Comparison of ENCODE assay signal across 26 cellular contexts in genomic region chr10:133114251-133114650, GRCh38. TPM values are rescaled to one million over a fixed set of nuclear protein-coding genes. Genes with fewer than 3 reads are reported as not detected.
DNase-seq lines count a peak whose midpoint lies in the region; ATAC-seq, FAIRE-seq and TF ChIP-seq lines count a peak whose summit lies in the region.
"Had no signal": no experiment of that assay in that cellular context is flagged by ENCODE, and none has a peak within 500 bp of the region (broad histone marks: within the 10 kb centered on the region; RNA-seq: fewer than 3 reads in every experiment).

No MANE protein-coding gene starts in this region.

- no peak overlapping the region for H3K9ac ChIP-seq in H1 (replicated peaks in 1 of 4; ENCODE audit: extremely low read depth in 1 of 4, low read depth in 3 of 4, low read length in 3 of 4)
- H3K9ac ChIP-seq: BLaER1 treated with 17β-estradiol and CSF1 and Interleukin-3, amounts not matched to agents 10 nM and 100 nM had no signal

- H3K56ac ChIP-seq in H1 (replicated peaks; ENCODE audit: insufficient read length, low read depth, low read length): peak overlapping the region; percentile 6

- H2BK5ac ChIP-seq in H1 (ENCODE audit: low read depth, low read length): no peak overlapping the region

- intact Hi-C loops in posterior vena cava (cut with DNase I) (no loop called here), right lobe of liver (cut with DNase I) (no loop called here)

- 0 out of 2 replicates have a peak overlapping the region, but pooled peaks have one; percentile 49 for H2AK5ac ChIP-seq in H1 (ENCODE audit: low read depth, low read length)

- POLR2A ChIA-PET in activated naive CD8-positive, alpha-beta T cell treated with anti-CD3 and anti-CD28 coated beads, Interleukin-2, amount 10 ng/mL, durations not matched to agents 7 days and 5 days (lab: Charles Lee): no interaction called here
- POLR2A ChIA-PET in H1 (lab: Charles Lee; ENCODE audit: partially characterized antibody): no interaction called here

- H3K4ac ChIP-seq in H1 (replicated peaks; ENCODE audit: insufficient read length, low read depth, low read length): no peak overlapping the region

- H2BK12ac ChIP-seq in H1 (ENCODE audit: low read depth, low read length): no peak overlapping the region

- H4K91ac ChIP-seq in H1 (replicated peaks; ENCODE audit: insufficient read length, low read length): no peak overlapping the region

- H2BK15ac ChIP-seq in H1 (ENCODE audit: low read length): no peak overlapping the region

- H3K79me2 ChIP-seq in H1 (ENCODE audit: control insufficient read depth in 1 of 2, insufficient read depth in 2 of 2, low read length in 2 of 2): no peaks in the 10 kb centered on the region

- no peaks in the 10 kb centered on the region for H3K79me1 ChIP-seq in H1 (ENCODE audit: low read depth, low read length)

- H3K23ac ChIP-seq in H1 (ENCODE audit: insufficient read length): no peak overlapping the region

- no peak overlapping the region for H3K4me2 ChIP-seq in H1 (ENCODE audit: insufficient read depth in 1 of 2, low read depth in 2 of 2, low read length in 2 of 2)
- H3K4me2 ChIP-seq: A549; BLaER1 treated with 17β-estradiol and CSF1 and Interleukin-3, amounts not matched to agents 10 nM and 100 nM; GM23338 had no signal

- TF ChIP-seq POLR2A in H1 (IDR thresholded peaks at IDR 0.05; ENCODE audit: control extremely low read depth in 1 of 2, low read depth in 2 of 2, low read length in 2 of 2) (no peak), right lobe of liver (IDR thresholded peaks at IDR 0.05) (no peak)

- WGBS in H1 (ENCODE audit: extremely low coverage in 1 of 2, insufficient coverage in 1 of 2, insufficient read length in 1 of 2, insufficient replicate concordance in 2 of 2, low coverage in 1 of 2, low lambda C conversion rate in 2 of 2, missing lambda C conversion rate in 1 of 2), 2 experiments: 91% methylated on average over 17 of the region's 18 CpGs; no CpG with 5 or more reads in 1 of the 2 experiments
- WGBS in right lobe of liver (ENCODE audit: insufficient coverage, low coverage, low lambda C conversion rate, missing lambda C conversion rate): 73% methylated on average over 4 of the region's 18 CpGs

- H3K36me3 Mint-ChIP-seq in activated naive CD8-positive, alpha-beta T cell treated with anti-CD3 and anti-CD28 coated beads, Interleukin-2, amount 10 ng/mL, durations not matched to agents 7 days and 5 days: no peaks in the 10 kb centered on the region
- no peaks in the 10 kb centered on the region for H3K36me3 Mint-ChIP-seq in activated naive CD8-positive, alpha-beta T cell treated with anti-CD3 and anti-CD28 coated beads, Interleukin-2, amount 50 U/mL, for 24 hours (ENCODE audit: low read depth)
- H3K36me3 Mint-ChIP-seq: CD14-positive monocyte; CD8-positive, alpha-beta memory T cell had no signal

- H3K4me3 ChIP-seq in H1 (ENCODE audit: extremely low read depth in 1 of 4, insufficient read depth in 2 of 4, low read depth in 3 of 4, low read length in 4 of 4) (no peak overlapping the region), right lobe of liver (no peak overlapping the region)
- H3K4me3 ChIP-seq: A549; BLaER1 treated with 17β-estradiol and CSF1 and Interleukin-3, amounts not matched to agents 10 nM and 100 nM; GM12878; GM23338; HAP-1 had no signal

- H3K9me3 ChIP-seq in H1 (ENCODE audit: insufficient read depth in 2 of 2, low read depth in 1 of 2, low read length in 1 of 2): peaks cover 3% of the 10 kb centered on the region in 2 experiments; a peak in 1 of 4 replicates
- no peaks in the 10 kb centered on the region for H3K9me3 ChIP-seq in right lobe of liver
- H3K9me3 ChIP-seq: A549, BE2C, HAP-1 had no signal

- H3K23me2 ChIP-seq in H1 (ENCODE audit: low read depth, low read length): no peaks in the 10 kb centered on the region

- TF ChIP-seq EP300 in H1 (IDR thresholded peaks at IDR 0.05; ENCODE audit: borderline replicate concordance in 1 of 2, low read depth in 2 of 2, low read length in 2 of 2): no peak

- CTCF ChIA-PET in H1 (lab: Charles Lee; ENCODE audit: partially characterized antibody): interaction anchor here (0.7 to 4.7 kb wide), 3 partner anchors 9 to 170 kb away, joined by 3 to 19 read pairs (median 3); no protein-coding TSS in a partner anchor

- no peaks in the 10 kb centered on the region for H3K27me3 Mint-ChIP-seq in activated naive CD8-positive, alpha-beta T cell treated with anti-CD3 and anti-CD28 coated beads, Interleukin-2, amount 10 ng/mL, durations not matched to agents 7 days and 5 days
- no peaks in the 10 kb centered on the region for H3K27me3 Mint-ChIP-seq in activated naive CD8-positive, alpha-beta T cell treated with anti-CD3 and anti-CD28 coated beads, Interleukin-2, amount 50 U/mL, for 24 hours

- no peak overlapping the region for H4K8ac ChIP-seq in H1 (ENCODE audit: extremely low read depth, insufficient read depth, low read length)

- TF ChIP-seq RAD21 in H1 (IDR thresholded peaks at IDR 0.05 in 1 of 2, conservative IDR thresholded peaks at IDR 0.05 in 1 of 2; ENCODE audit: low read depth in 2 of 2, low read length in 2 of 2): no peak

- H3K18ac ChIP-seq in H1 (ENCODE audit: extremely low read depth, low read length): no peak overlapping the region

- H3K27me3 ChIP-seq in H1 (replicated peaks in 1 of 4; ENCODE audit: control insufficient read depth in 3 of 4, extremely low read depth in 1 of 4, insufficient read depth in 3 of 4, low read length in 3 of 4) (no peaks in the 10 kb centered on the region), right lobe of liver (no peaks in the 10 kb centered on the region), foreskin keratinocyte (no peaks in the 10 kb centered on the region)
- H3K27me3 ChIP-seq: BE2C had no signal

- ATAC-seq in activated naive CD8-positive, alpha-beta T cell treated with anti-CD3 and anti-CD28 coated beads, Interleukin-2, amount 10 ng/mL, durations not matched to agents 7 days and 5 days (ENCODE audit: low read depth): no peak
- no peak for ATAC-seq in activated naive CD8-positive, alpha-beta T cell treated with anti-CD3 and anti-CD28 coated beads, Interleukin-2, amount 50 U/mL, for 24 hours
- ATAC-seq in right lobe of liver: no peak
- ATAC-seq in foreskin keratinocyte: no peak
- ATAC-seq: GM12878 had no signal

- no peaks in the 10 kb centered on the region for H4K20me1 ChIP-seq in H1 (replicated peaks in 1 of 2; ENCODE audit: control insufficient read depth in 1 of 2, insufficient read depth in 2 of 2, low read length in 2 of 2)
- H4K20me1 ChIP-seq: BLaER1 treated with 17β-estradiol and CSF1 and Interleukin-3, amounts not matched to agents 10 nM and 100 nM had no signal

- H4K5ac ChIP-seq in H1 (ENCODE audit: insufficient read length, low read depth, low read length): no peak overlapping the region

- no peak overlapping the region for H2BK20ac ChIP-seq in H1 (ENCODE audit: low read length)

- H2BK120ac ChIP-seq in H1 (replicated peaks; ENCODE audit: low read depth, low read length): no peak overlapping the region

- no peak overlapping the region for H2AFZ ChIP-seq in H1 (ENCODE audit: low read length)
- H2AFZ ChIP-seq: GM23338 had no signal

- FAIRE-seq in H1 (lab: Jason Lieb, UNC): no peak
- FAIRE-seq: A549, D721Med, GM12878, GM19239, H54 had no signal

- H3K4me1 ChIP-seq in H1 (replicated peaks in 1 of 4; ENCODE audit: control insufficient read depth in 3 of 4, insufficient read depth in 4 of 4, low read length in 3 of 4) (peaks cover 0 to 3% (median 2%) of the 10 kb centered on the region in 4 experiments; a peak in 3 of 7 replicates), right lobe of liver (no peaks in the 10 kb centered on the region), foreskin keratinocyte (no peaks in the 10 kb centered on the region)
- H3K4me1 ChIP-seq: BE2C; BLaER1 treated with 17β-estradiol and CSF1 and Interleukin-3, amounts not matched to agents 10 nM and 100 nM; HAP-1 had no signal

- no peak overlapping the region for H3K27ac Mint-ChIP-seq in activated naive CD8-positive, alpha-beta T cell treated with anti-CD3 and anti-CD28 coated beads, Interleukin-2, amount 10 ng/mL, durations not matched to agents 7 days and 5 days
- no peak overlapping the region for H3K27ac Mint-ChIP-seq in activated naive CD8-positive, alpha-beta T cell treated with anti-CD3 and anti-CD28 coated beads, Interleukin-2, amount 50 U/mL, for 24 hours
- H3K27ac Mint-ChIP-seq: CD14-positive monocyte; CD4-positive, alpha-beta T cell; CD8-positive, alpha-beta memory T cell; GM23338; HFFc6 had no signal

- DNase-seq in activated naive CD8-positive, alpha-beta T cell treated with anti-CD3 and anti-CD28 coated beads, Interleukin-2, amount 10 ng/mL, durations not matched to agents 7 days and 5 days: peak; percentile 13
- DNase-seq in activated naive CD8-positive, alpha-beta T cell treated with anti-CD3 and anti-CD28 coated beads, Interleukin-2, amount 50 U/mL, for 24 hours: no peak
- DNase-seq in H1 (ENCODE audit: low read depth in 1 of 2, low spot score in 2 of 2): no peak
- peak; percentile 62 for DNase-seq in posterior vena cava (ENCODE audit: low spot score)
- DNase-seq in right lobe of liver: no peak
- DNase-seq in foreskin keratinocyte: no peak
- DNase-seq: 8988T; ACHN; AML-193; BE2C; CD4-positive, alpha-beta T cell; DMS 273 treated with DMSO at 0.1 percent for 48 hours; DMS79; EL; GDM1; HFFc6 had no signal

- H3K4me1 Mint-ChIP-seq in activated naive CD8-positive, alpha-beta T cell treated with anti-CD3 and anti-CD28 coated beads, Interleukin-2, amount 10 ng/mL, durations not matched to agents 7 days and 5 days: no peaks in the 10 kb centered on the region
- H3K4me1 Mint-ChIP-seq in activated naive CD8-positive, alpha-beta T cell treated with anti-CD3 and anti-CD28 coated beads, Interleukin-2, amount 50 U/mL, for 24 hours: no peaks in the 10 kb centered on the region
- H3K4me1 Mint-ChIP-seq: CD14-positive monocyte; CD8-positive, alpha-beta memory T cell; GM23338 had no signal

- peaks cover 12% of the 10 kb centered on the region for H3K9me3 Mint-ChIP-seq in activated naive CD8-positive, alpha-beta T cell treated with anti-CD3 and anti-CD28 coated beads, Interleukin-2, amount 10 ng/mL, durations not matched to agents 7 days and 5 days
- no peaks in the 10 kb centered on the region for H3K9me3 Mint-ChIP-seq in activated naive CD8-positive, alpha-beta T cell treated with anti-CD3 and anti-CD28 coated beads, Interleukin-2, amount 50 U/mL, for 24 hours
- H3K9me3 Mint-ChIP-seq: CD4-positive, alpha-beta T cell had no signal

- TF ChIP-seq CTCF in H1 (IDR thresholded peaks at IDR 0.05; ENCODE audit: control extremely low read depth in 1 of 3, insufficient read depth in 1 of 3, low read depth in 1 of 3, low read length in 3 of 3): no peak
- no peak for TF ChIP-seq CTCF in right lobe of liver (IDR thresholded peaks at IDR 0.05)
- no peak for TF ChIP-seq CTCF in foreskin keratinocyte (conservative IDR thresholded peaks at IDR 0.05)

- H3K36me3 ChIP-seq in H1 (ENCODE audit: control insufficient read depth in 2 of 4, insufficient read depth in 4 of 4, low read length in 3 of 4): no peaks in the 10 kb centered on the region
- H3K36me3 ChIP-seq in right lobe of liver: no peaks in the 10 kb centered on the region
- H3K36me3 ChIP-seq: BE2C; BLaER1 treated with 17β-estradiol and CSF1 and Interleukin-3, amounts not matched to agents 10 nM and 100 nM; HAP-1 had no signal

- no peak overlapping the region for H3K27ac ChIP-seq in H1 (ENCODE audit: low read depth, low read length)
- no peak overlapping the region for H3K27ac ChIP-seq in right lobe of liver
- H3K27ac ChIP-seq in foreskin keratinocyte: no peak overlapping the region
- H3K27ac ChIP-seq: A549; BLaER1 treated with 17β-estradiol and CSF1 and Interleukin-3, amounts not matched to agents 10 nM and 100 nM had no signal

- no peak overlapping the region for H3K4me3 Mint-ChIP-seq in activated naive CD8-positive, alpha-beta T cell treated with anti-CD3 and anti-CD28 coated beads, Interleukin-2, amount 10 ng/mL, durations not matched to agents 7 days and 5 days
- H3K4me3 Mint-ChIP-seq in activated naive CD8-positive, alpha-beta T cell treated with anti-CD3 and anti-CD28 coated beads, Interleukin-2, amount 50 U/mL, for 24 hours: no peak overlapping the region
- H3K4me3 Mint-ChIP-seq: CD14-positive monocyte; CD4-positive, alpha-beta T cell; CD8-positive, alpha-beta memory T cell; GM23338; HFFc6 had no signal

- H3K14ac ChIP-seq in H1 (ENCODE audit: insufficient read length): no peak overlapping the region

RNA-seq across cellular contexts. Expression of gene ADGRA1, which starts 26.5 kb away (rescaled TPM):
- total RNA-seq in activated naive CD8-positive, alpha-beta T cell treated with anti-CD3 and anti-CD28 coated beads, Interleukin-2, amount 10 ng/mL, durations not matched to agents 7 days and 5 days: not detected
- total RNA-seq in H1 (2021; fragmentation: NEBNext Ultra II Directional; extraction: Animal tissue kit (Norgen Biotek cat#: 25700)): 0.08 and 0.17 TPM in 2 replicates
- polyA plus RNA-seq in H1 (2011; rRNA removed) (0.21 and 0.24 TPM in 2 replicates), foreskin keratinocyte (not detected in 2 replicates)
- polyA plus RNA-seq in H1 (2011; cell fraction: cytosol; rRNA removed): 0.18 TPM
- polyA plus RNA-seq in H1 (2011; cell fraction: nucleus; rRNA removed): 0.19 TPM
- 0.14 to 0.27 TPM (median 0.23 TPM) in 4 replicates for polyA plus RNA-seq in H1 (2012, experiment 1 of 2)
- 0.13 TPM for polyA plus RNA-seq in H1 (2012, experiment 2 of 2)
- 0.06 TPM for polyA plus RNA-seq in H1 (2013, experiment 1 of 2)
- 0.09 TPM for polyA plus RNA-seq in H1 (2013, experiment 2 of 2)
- polyA minus RNA-seq in H1 (2011; rRNA and poly(A)+ RNA removed): 0.07 and 0.09 TPM in 2 replicates
- polyA minus RNA-seq in H1 (2011; cell fraction: cytosol; rRNA and poly(A)+ RNA removed): 0.59 TPM
- polyA minus RNA-seq in H1 (2011; cell fraction: nucleus; rRNA and poly(A)+ RNA removed): 0.30 TPM
- total RNA-seq in posterior vena cava (under 1 TPM; 0.10 to 0.56 TPM), right lobe of liver (under 1 TPM in 5 of 6 experiments, not detected in 1; 0.10 to 0.46 (median 0.16) TPM), foreskin keratinocyte (not detected in 2 replicates)
- total RNA-seq: CD4-positive, alpha-beta T cell; CD8-positive, alpha-beta memory T cell; GM12878; HFFc6 had no signal
- polyA plus RNA-seq: A549; CD14-positive monocyte; CD8-positive, alpha-beta memory T cell; GM12878 had no signal

RNA-seq across cellular contexts. Expression of gene KNDC1, which starts 45.8 kb away (rescaled TPM):
- total RNA-seq in activated naive CD8-positive, alpha-beta T cell treated with anti-CD3 and anti-CD28 coated beads, Interleukin-2, amount 10 ng/mL, durations not matched to agents 7 days and 5 days: under 1 TPM; 0.36 to 0.40 TPM
- 16.7 and 19.3 TPM in 2 replicates for total RNA-seq in H1 (2021; fragmentation: NEBNext Ultra II Directional; extraction: Animal tissue kit (Norgen Biotek cat#: 25700))
- 7.5 and 10.4 TPM in 2 replicates for polyA plus RNA-seq in H1 (2011; rRNA removed)
- polyA plus RNA-seq in H1 (2011; cell fraction: cytosol; rRNA removed): 8.2 TPM
- 24.2 TPM for polyA plus RNA-seq in H1 (2011; cell fraction: nucleus; rRNA removed)
- polyA plus RNA-seq in H1 (2012, experiment 1 of 2): 10.6 to 18.0 TPM (median 14.3 TPM) in 4 replicates
- polyA plus RNA-seq in H1 (2012, experiment 2 of 2): 7.0 TPM
- polyA plus RNA-seq in H1 (2013, experiment 1 of 2): 6.2 TPM
- 5.8 TPM for polyA plus RNA-seq in H1 (2013, experiment 2 of 2)
- 14.2 and 17.3 TPM in 2 replicates for polyA minus RNA-seq in H1 (2011; rRNA and poly(A)+ RNA removed)
- polyA minus RNA-seq in H1 (2011; cell fraction: cytosol; rRNA and poly(A)+ RNA removed): 9.8 TPM
- polyA minus RNA-seq in H1 (2011; cell fraction: nucleus; rRNA and poly(A)+ RNA removed): 27.6 TPM
- total RNA-seq in posterior vena cava: under 1 TPM; 0.33 to 0.37 TPM
- 10 to 100 TPM in 2 of 6 experiments, 1 to 10 TPM in 3, under 1 TPM in 1; 0.54 to 11.6 (median 8.2) TPM for total RNA-seq in right lobe of liver
- 0.03 and 0.04 TPM in 2 replicates for total RNA-seq in foreskin keratinocyte
- polyA plus RNA-seq in foreskin keratinocyte: 0.04 TPM in 1 of 2 replicates, not detected in the other
- total RNA-seq: CD4-positive, alpha-beta T cell; CD8-positive, alpha-beta memory T cell had no signal

Comparison
In these comparisons a context has a peak if more than half of its experiments do, and no peak if none do; other contexts are left out.
1. DNase-seq: peak in activated naive CD8-positive, alpha-beta T cell treated with anti-CD3 and anti-CD28 coated beads, Interleukin-2, amount 10 ng/mL, durations not matched to agents 7 days and 5 days (single experiment) and posterior vena cava (single experiment); none in activated naive CD8-positive, alpha-beta T cell treated with anti-CD3 and anti-CD28 coated beads, Interleukin-2, amount 50 U/mL, for 24 hours (single experiment), H1 (0 of 2), right lobe of liver (0 of 3) and foreskin keratinocyte (0 of 2).